ENCODE assay signal across 13 cellular contexts in genomic region chr3:48433472-48434118, GRCh38. TPM values are rescaled to one million over a fixed set of nuclear protein-coding genes. Genes with fewer than 3 reads are reported as not detected.
A peak's percentile ranks its signal among the peaks of the same experiment; 100 is the strongest.
DNase-seq lines count a peak whose midpoint lies in the region; ATAC-seq and TF ChIP-seq lines count a peak whose summit lies in the region.
"Had no signal": no experiment of that assay in that cellular context is flagged by ENCODE, and none has a peak within 500 bp of the region (broad histone marks: within the 10 kb centered on the region; RNA-seq: fewer than 3 reads in every experiment).

No MANE protein-coding gene starts in this region.

- peak overlapping the region; percentile 46; the same call in 1 of the 2 replicates for H3K9ac ChIP-seq in BLaER1

- H3K27me3 ChIP-seq in BLaER1 (no peaks in the 10 kb centered on the region), ovary (no peaks in the 10 kb centered on the region)

- peaks cover 34% of the 10 kb centered on the region for H3K4me1 Mint-ChIP-seq in activated CD8-positive, alpha-beta T cell treated with anti-CD3 and anti-CD28 coated beads, Interleukin-2, amount 10 ng/mL, durations not matched to agents 7 days and 5 days (ENCODE audit: low read depth)

- TF ChIP-seq POLR2A in ovary (IDR thresholded peaks at IDR 0.05): no peak

- no peak for TF ChIP-seq EP300 in ovary (IDR thresholded peaks at IDR 0.05)

- no peak overlapping the region for H3K4me3 Mint-ChIP-seq in activated CD8-positive, alpha-beta T cell treated with anti-CD3 and anti-CD28 coated beads, Interleukin-2, amount 10 ng/mL, durations not matched to agents 7 days and 5 days

- H3K4me1 ChIP-seq in BLaER1: peaks cover 32% of the 10 kb centered on the region
- peaks cover 20% of the 10 kb centered on the region for H3K4me1 ChIP-seq in ovary (ENCODE audit: insufficient read depth)

- ATAC-seq in HG02981 (IDR thresholded peaks at IDR 0.05; ENCODE audit: unreplicated experiment) (no peak), GM19324 (IDR thresholded peaks at IDR 0.05; ENCODE audit: low FRiP score, unreplicated experiment) (no peak)
- ATAC-seq in activated CD8-positive, alpha-beta T cell treated with anti-CD3 and anti-CD28 coated beads, Interleukin-2, amount 10 ng/mL, durations not matched to agents 7 days and 5 days: no peak

- WGBS in ovary, 3 donors: 30 to 42% (median 40%) methylated on average over 12 of the region's 12 CpGs

- H4K20me1 ChIP-seq in BLaER1: no peaks in the 10 kb centered on the region

- no peak for TF ChIP-seq CTCF in fibroblast of the aortic adventitia (IDR thresholded peaks at IDR 0.05; ENCODE audit: insufficient read depth, low read length)
- no peak for TF ChIP-seq CTCF in ovary (IDR thresholded peaks at IDR 0.05)

- peaks cover 2% of the 10 kb centered on the region for H3K27me3 Mint-ChIP-seq in activated CD8-positive, alpha-beta T cell treated with anti-CD3 and anti-CD28 coated beads, Interleukin-2, amount 10 ng/mL, durations not matched to agents 7 days and 5 days (ENCODE audit: low read depth)

- H3K4me2 ChIP-seq in BLaER1: no peak overlapping the region

- no peak overlapping the region for H3K27ac Mint-ChIP-seq in activated CD8-positive, alpha-beta T cell treated with anti-CD3 and anti-CD28 coated beads, Interleukin-2, amount 10 ng/mL, durations not matched to agents 7 days and 5 days

- CTCF ChIA-PET in activated CD8-positive, alpha-beta T cell treated with anti-CD3 and anti-CD28 coated beads, Interleukin-2, amount 10 ng/mL, durations not matched to agents 7 days and 5 days (lab: Charles Lee): interaction anchor here (1.2 to 8.4 kb wide), 10 partner anchors 8 to 158 kb away, joined by 3 to 342 read pairs (median 8); partner anchors contain the start of gene PFKFB4

- peak; percentile 26 for DNase-seq in RPMI7951 (ENCODE audit: low read depth)
- peak; percentile 92 for DNase-seq in fibroblast of the aortic adventitia (ENCODE audit: low read depth)
- DNase-seq in ovary: peak in 4 of 5 donors; percentile 25 to 62 (median 42)
- no peak for DNase-seq in stimulated activated CD4-positive, alpha-beta T cell treated with anti-CD3 and anti-CD28 coated beads, Interleukin-15, amount 100 ng/mL, for 24 hours
- no peak for DNase-seq in activated CD8-positive, alpha-beta T cell treated with anti-CD3 and anti-CD28 coated beads, Interleukin-2, amount 10 ng/mL, durations not matched to agents 7 days and 5 days
- DNase-seq: activated CD4-positive, alpha-beta T cell treated with anti-CD3 and anti-CD28 coated beads, Interleukin-2, amount 50 U/mL, for 4 hours; C1 segment of cervical spinal cord; NCI-H2029; stimulated activated naive CD4-positive, alpha-beta T cell had no signal

- H3K9me3 Mint-ChIP-seq in activated CD8-positive, alpha-beta T cell treated with anti-CD3 and anti-CD28 coated beads, Interleukin-2, amount 10 ng/mL, durations not matched to agents 7 days and 5 days (ENCODE audit: insufficient read depth): no peaks in the 10 kb centered on the region

- intact Hi-C loops in ovary (cut with DNase I): loop anchor here in 3 of 4 donors (2.0 to 10.0 kb wide), 5 partner anchors 31 to 239 kb away; no protein-coding TSS in a partner anchor

- peaks cover 11% of the 10 kb centered on the region for H3K36me3 Mint-ChIP-seq in activated CD8-positive, alpha-beta T cell treated with anti-CD3 and anti-CD28 coated beads, Interleukin-2, amount 10 ng/mL, durations not matched to agents 7 days and 5 days (ENCODE audit: low read depth)

- no peak overlapping the region for H3K27ac ChIP-seq in BLaER1
- peak overlapping the region in 1 of 2 donors; percentile 43 for H3K27ac ChIP-seq in ovary
- H3K27ac ChIP-seq: HL-60 had no signal

- no peak overlapping the region for H3K4me3 ChIP-seq in BLaER1
- H3K4me3 ChIP-seq in fibroblast of the aortic adventitia (ENCODE audit: low read depth, low read length): peak overlapping the region; percentile 65
- no peak overlapping the region for H3K4me3 ChIP-seq in ovary

- no peaks in the 10 kb centered on the region for H3K9me3 ChIP-seq in BLaER1
- H3K9me3 ChIP-seq in ovary: no peaks in the 10 kb centered on the region

- POLR2A ChIA-PET in activated CD8-positive, alpha-beta T cell treated with anti-CD3 and anti-CD28 coated beads, Interleukin-2, amount 10 ng/mL, durations not matched to agents 7 days and 5 days (lab: Charles Lee): interaction anchor here (0.7 kb wide), 1 partner anchor 259 kb away, joined by 3 read pairs; no protein-coding TSS in a partner anchor

- H3K36me3 ChIP-seq in BLaER1: peaks cover 30% of the 10 kb centered on the region
- no peaks in the 10 kb centered on the region for H3K36me3 ChIP-seq in ovary

RNA-seq across cellular contexts. Expression of gene PLXNB1, which starts 3.7 kb away (rescaled TPM):
- 4.7 and 14.2 TPM in 2 replicates for total RNA-seq in RPMI7951 (2014; rRNA removed; shearing (Covaris generic))
- total RNA-seq in fibroblast of the aortic adventitia (ENCODE audit: low replicate concordance) (30.0 and 59.5 TPM in 2 replicates), ovary (100 to 1,000 TPM in 2 of 7 donors, 10 to 100 TPM in 5; 70.8 to 166 (median 83.7) TPM)
- polyA plus RNA-seq in ovary: 10 to 100 TPM; 11.2 to 90.2 TPM
- 1 to 10 TPM in 1 of 2 experiments, under 1 TPM in 1; 0.76 to 1.7 TPM for total RNA-seq in activated CD8-positive, alpha-beta T cell treated with anti-CD3 and anti-CD28 coated beads, Interleukin-2, amount 10 ng/mL, durations not matched to agents 7 days and 5 days

RNA-seq across cellular contexts. Expression of gene CCDC51, which starts 6.3 kb away (rescaled TPM):
- 18.1 and 21.6 TPM in 2 replicates for total RNA-seq in RPMI7951 (2014; rRNA removed; shearing (Covaris generic))
- total RNA-seq in fibroblast of the aortic adventitia (ENCODE audit: low replicate concordance) (19.3 and 38.0 TPM in 2 replicates), ovary (1 to 10 TPM; 6.3 to 8.5 (median 7.5) TPM)
- polyA plus RNA-seq in ovary: 1 to 10 TPM; 9.1 to 9.9 TPM
- 10 to 100 TPM; 16.3 to 16.5 TPM for total RNA-seq in activated CD8-positive, alpha-beta T cell treated with anti-CD3 and anti-CD28 coated beads, Interleukin-2, amount 10 ng/mL, durations not matched to agents 7 days and 5 days

RNA-seq across cellular contexts. Expression of gene TMA7, which starts 6.5 kb away (rescaled TPM):
- total RNA-seq in RPMI7951 (2014; rRNA removed; shearing (Covaris generic)): 726 and 838 TPM in 2 replicates
- total RNA-seq in fibroblast of the aortic adventitia (ENCODE audit: low replicate concordance) (234 and 390 TPM in 2 replicates), ovary (100 to 1,000 TPM; 138 to 318 (median 199) TPM)
- polyA plus RNA-seq in ovary: 100 to 1,000 TPM; 350 to 380 TPM
- 100 to 1,000 TPM; 339 to 364 TPM for total RNA-seq in activated CD8-positive, alpha-beta T cell treated with anti-CD3 and anti-CD28 coated beads, Interleukin-2, amount 10 ng/mL, durations not matched to agents 7 days and 5 days

RNA-seq across cellular contexts. Expression of gene ATRIP, which starts 12.9 kb away (rescaled TPM):
- total RNA-seq in RPMI7951 (2014; rRNA removed; shearing (Covaris generic)): 10.7 and 14.3 TPM in 2 replicates
- total RNA-seq in fibroblast of the aortic adventitia (ENCODE audit: low replicate concordance): 4.0 and 14.5 TPM in 2 replicates
- total RNA-seq in ovary: 1 to 10 TPM; 3.9 to 7.9 (median 6.4) TPM
- polyA plus RNA-seq in ovary: 10 to 100 TPM in 1 of 2 donors, 1 to 10 TPM in 1; 6.4 to 11.4 TPM
- total RNA-seq in activated CD8-positive, alpha-beta T cell treated with anti-CD3 and anti-CD28 coated beads, Interleukin-2, amount 10 ng/mL, durations not matched to agents 7 days and 5 days: 10 to 100 TPM; 18.8 to 20.3 TPM

Comparison
In these comparisons a context has a peak if more than half of its experiments do, and no peak if none do; other contexts are left out.
1. DNase-seq: peak in RPMI7951 (single experiment), fibroblast of the aortic adventitia (single experiment) and ovary (4 of 5); none in stimulated activated CD4-positive, alpha-beta T cell treated with anti-CD3 and anti-CD28 coated beads, Interleukin-15, amount 100 ng/mL, for 24 hours (single experiment) and activated CD8-positive, alpha-beta T cell treated with anti-CD3 and anti-CD28 coated beads, Interleukin-2, amount 10 ng/mL, durations not matched to agents 7 days and 5 days (single experiment).